In genomic region chr5:159409801-159410200, GRCh38 we compare ENCODE assay signal across 11 cellular contexts.
DNase-seq lines count a peak whose midpoint lies in the region; ATAC-seq lines count a peak whose summit lies in the region.
"Had no signal": no experiment of that assay in that cellular context is flagged by ENCODE, and none has a peak within 500 bp of the region (broad histone marks: within the 10 kb centered on the region; RNA-seq: fewer than 3 reads in every experiment).

No MANE protein-coding gene starts in this region.

- no peak overlapping the region for H3K4me3 Mint-ChIP-seq in stimulated activated naive CD8-positive, alpha-beta T cell treated with anti-CD3 and anti-CD28 coated beads, Interleukin-15, amount 100 ng/mL, for 72 hours
- H3K4me3 Mint-ChIP-seq: stimulated activated naive B cell treated with anti-CD40 and anti-IgM and Interleukin-4, amounts not matched to agents 10 μg/mL and 1 μg/mL and 100 μg/mL, for 72 hours had no signal

- peak overlapping the region in 1 of 2 donors; percentile 48 for H3K27ac Mint-ChIP-seq in stimulated activated naive CD8-positive, alpha-beta T cell treated with anti-CD3 and anti-CD28 coated beads, Interleukin-15, amount 100 ng/mL, for 72 hours
- H3K27ac Mint-ChIP-seq: stimulated activated naive B cell treated with anti-CD40 and anti-IgM and Interleukin-4, amounts not matched to agents 10 μg/mL and 1 μg/mL and 100 μg/mL, for 72 hours had no signal

- ATAC-seq in HG02642 (IDR thresholded peaks at IDR 0.05; ENCODE audit: poor library complexity, unreplicated experiment) (peak; percentile 58), HG03565 (IDR thresholded peaks at IDR 0.05; ENCODE audit: unreplicated experiment) (peak; percentile 42)
- ATAC-seq in stimulated activated naive CD8-positive, alpha-beta T cell treated with anti-CD3 and anti-CD28 coated beads, Interleukin-15, amount 100 ng/mL, for 72 hours, result peak; percentile 79
- ATAC-seq: stimulated activated naive B cell treated with anti-CD40 and anti-IgM and Interleukin-4, amounts not matched to agents 10 μg/mL and 1 μg/mL and 100 μg/mL, for 72 hours had no signal

- no peaks in the 10 kb centered on the region for H3K9me3 Mint-ChIP-seq in stimulated activated naive CD8-positive, alpha-beta T cell treated with anti-CD3 and anti-CD28 coated beads, Interleukin-15, amount 100 ng/mL, for 72 hours
- H3K9me3 Mint-ChIP-seq: stimulated activated naive B cell treated with anti-CD40 and anti-IgM and Interleukin-4, amounts not matched to agents 10 μg/mL and 1 μg/mL and 100 μg/mL, for 72 hours had no signal

- no peaks in the 10 kb centered on the region for H3K27me3 ChIP-seq in H7 (ENCODE audit: control insufficient read depth, insufficient read depth, low read length)

- peak; percentile 50 for DNase-seq in stimulated activated CD4-positive, alpha-beta T cell treated with anti-CD3 and anti-CD28 coated beads, Interleukin-15, amount 100 ng/mL, for 24 hours
- no peak for DNase-seq in stimulated activated CD4-positive, alpha-beta T cell treated with anti-CD3 and anti-CD28 coated beads, Interleukin-2, amount 100 ng/mL, for 48 hours
- DNase-seq in stimulated activated naive CD8-positive, alpha-beta T cell treated with anti-CD3 and anti-CD28 coated beads, Interleukin-15, amount 100 ng/mL, for 72 hours, result peak; percentile 40 to 59
- DNase-seq in NCI-H1436 treated with DMSO at 0.1 percent for 48 hours (lab: John Stamatoyannopoulos, UW) (no peak), retina (no peak), H7 (no peak)
- DNase-seq: NCI-H226; stimulated activated naive B cell treated with anti-CD40 and anti-IgM and Interleukin-4, amounts not matched to agents 10 μg/mL and 1 μg/mL and 100 μg/mL, for 72 hours; SW 1271 had no signal

- no peaks in the 10 kb centered on the region for H3K36me3 ChIP-seq in H7 (replicated peaks; ENCODE audit: control insufficient read depth, insufficient read depth, low read length)

- H3K27me3 Mint-ChIP-seq in stimulated activated naive CD8-positive, alpha-beta T cell treated with anti-CD3 and anti-CD28 coated beads, Interleukin-15, amount 100 ng/mL, for 72 hours, result peaks cover 28% of the 10 kb centered on the region

- peaks cover 71% of the 10 kb centered on the region for H3K4me1 Mint-ChIP-seq in stimulated activated naive CD8-positive, alpha-beta T cell treated with anti-CD3 and anti-CD28 coated beads, Interleukin-15, amount 100 ng/mL, for 72 hours

- no peak overlapping the region for H3K4me3 ChIP-seq in H7 (ENCODE audit: insufficient read depth, low read depth, low read length)

Comparison
In these comparisons a context has a peak if more than half of its experiments do, and no peak if none do; other contexts are left out.
1. DNase-seq: peak in stimulated activated CD4-positive, alpha-beta T cell treated with anti-CD3 and anti-CD28 coated beads, Interleukin-15, amount 100 ng/mL, for 24 hours (single experiment) and stimulated activated naive CD8-positive, alpha-beta T cell treated with anti-CD3 and anti-CD28 coated beads, Interleukin-15, amount 100 ng/mL, for 72 hours (2 of 2); none in stimulated activated CD4-positive, alpha-beta T cell treated with anti-CD3 and anti-CD28 coated beads, Interleukin-2, amount 100 ng/mL, for 48 hours (0 of 2), NCI-H1436 treated with DMSO at 0.1 percent for 48 hours (single experiment), retina (single experiment) and H7 (single experiment).
2. Peak in every context shown above with its lines, with median percentiles within 50 percentile points of each other: ATAC-seq.